Comparison of ENCODE assay signal across 36 cellular contexts in genomic region chr9:97845763-97846162, GRCh38. TPM values are rescaled to one million over a fixed set of nuclear protein-coding genes. Genes with fewer than 3 reads are reported as not detected.
"Had no signal": no experiment of that assay in that cellular context is flagged by ENCODE, and none has a peak within 500 bp of the region (broad histone marks: within the 10 kb centered on the region; RNA-seq: fewer than 3 reads in every experiment).

No MANE protein-coding gene starts in this region.

- H3K4me1 Mint-ChIP-seq: nephron progenitor cell had no signal

- H3K36me3 Mint-ChIP-seq: mesothelial cell of epicardium; natural killer cell; neural progenitor cell; stimulated activated memory B cell treated with anti-CD40 and anti-IgM and Interleukin-4, amounts not matched to agents 10 μg/mL and 1 μg/mL and 100 μg/mL, for 72 hours had no signal

- H3K27ac ChIP-seq: left lung, neural progenitor cell, neutrophil, ovary, right atrium auricular region, right lobe of liver, testis, tibial artery, upper lobe of right lung had no signal

- H3K27me3 ChIP-seq: ovary, testis had no signal

- DNase-seq: hypothalamus; immature natural killer cell; kidney; left colon; left lung; mesendoderm; naive B cell; natural killer cell; nephron progenitor cell; occipital lobe; ovary; right lobe of liver; stimulated activated CD4-positive, alpha-beta T cell treated with anti-CD3 and anti-CD28 coated beads, Interleukin-1b, Interleukin-23, amount 100 ng/mL, for 48 hours; stimulated activated CD4-positive, alpha-beta T cell treated with anti-CD3 and anti-CD28 coated beads, Interleukin-2, amount 100 ng/mL, for 48 hours; stimulated activated CD4-positive, alpha-beta T cell treated with anti-CD3 and anti-CD28 coated beads, Interleukin-4, amount 100 ng/mL, for 4 hours; stimulated activated CD8-positive, alpha-beta memory T cell treated with anti-CD3 and anti-CD28 coated beads, Interleukin-4, amount 100 ng/mL, for 48 hours; stimulated activated naive CD4-positive, alpha-beta T cell treated with Interleukin-2 at 50 U/mL for 16 hours; stimulated activated naive CD8-positive, alpha-beta T cell treated with anti-CD3 and anti-CD28 coated beads, Interleukin-15, amount 100 ng/mL, for 72 hours; testis; tibial artery; trophoblast cell; upper lobe of right lung had no signal

- H3K4me2 ChIP-seq: neural progenitor cell, smooth muscle cell had no signal

- H2AFZ ChIP-seq: neural progenitor cell had no signal

- H3K9me3 ChIP-seq: left lung, neutrophil, ovary, right atrium auricular region, right lobe of liver, testis, tibial artery, upper lobe of right lung had no signal

- H3K9ac ChIP-seq: neural progenitor cell had no signal

- H3K36me3 ChIP-seq: left lung, neural progenitor cell, neutrophil, ovary, right atrium auricular region, right lobe of liver, tibial artery, upper lobe of right lung had no signal

- H3K9me3 Mint-ChIP-seq: immature natural killer cell; mesothelial cell of epicardium; natural killer cell; stimulated activated memory B cell treated with anti-CD40 and anti-IgM and Interleukin-4, amounts not matched to agents 10 μg/mL and 1 μg/mL and 100 μg/mL, for 72 hours; stimulated activated naive CD8-positive, alpha-beta T cell treated with anti-CD3 and anti-CD28 coated beads, Interleukin-15, amount 100 ng/mL, for 72 hours had no signal

- H3K27ac Mint-ChIP-seq: immature natural killer cell; mesothelial cell of epicardium; natural killer cell; nephron progenitor cell; neural progenitor cell; progenitor cell of endocrine pancreas; stimulated activated memory B cell treated with anti-CD40 and anti-IgM and Interleukin-4, amounts not matched to agents 10 μg/mL and 1 μg/mL and 100 μg/mL, for 72 hours; stimulated activated naive CD8-positive, alpha-beta T cell treated with anti-CD3 and anti-CD28 coated beads, Interleukin-15, amount 100 ng/mL, for 72 hours had no signal

- H3K4me3 ChIP-seq: left lung, lung, neural progenitor cell, ovary, right atrium auricular region, right lobe of liver, smooth muscle cell, testis, tibial artery, upper lobe of right lung had no signal

- H3K4me3 Mint-ChIP-seq: immature natural killer cell; mesothelial cell of epicardium; natural killer cell; nephron progenitor cell; neural progenitor cell; stimulated activated memory B cell treated with anti-CD40 and anti-IgM and Interleukin-4, amounts not matched to agents 10 μg/mL and 1 μg/mL and 100 μg/mL, for 72 hours; stimulated activated naive CD8-positive, alpha-beta T cell treated with anti-CD3 and anti-CD28 coated beads, Interleukin-15, amount 100 ng/mL, for 72 hours had no signal

- FAIRE-seq: islet of Langerhans, kidney, urothelium cell line had no signal

RNA-seq across cellular contexts. Expression of gene FOXE1, which starts 7.3 kb away (rescaled TPM):
- total RNA-seq: left lung, liver, mesothelial cell of epicardium, mononuclear cell, natural killer cell, occipital lobe, ovary, pulmonary artery endothelial cell, right atrium auricular region, right lobe of liver, skeletal muscle tissue, smooth muscle cell, upper lobe of right lung had no signal
- polyA plus RNA-seq: immature natural killer cell, liver, ovary, smooth muscle cell had no signal
